In the genomic region with DNA sequence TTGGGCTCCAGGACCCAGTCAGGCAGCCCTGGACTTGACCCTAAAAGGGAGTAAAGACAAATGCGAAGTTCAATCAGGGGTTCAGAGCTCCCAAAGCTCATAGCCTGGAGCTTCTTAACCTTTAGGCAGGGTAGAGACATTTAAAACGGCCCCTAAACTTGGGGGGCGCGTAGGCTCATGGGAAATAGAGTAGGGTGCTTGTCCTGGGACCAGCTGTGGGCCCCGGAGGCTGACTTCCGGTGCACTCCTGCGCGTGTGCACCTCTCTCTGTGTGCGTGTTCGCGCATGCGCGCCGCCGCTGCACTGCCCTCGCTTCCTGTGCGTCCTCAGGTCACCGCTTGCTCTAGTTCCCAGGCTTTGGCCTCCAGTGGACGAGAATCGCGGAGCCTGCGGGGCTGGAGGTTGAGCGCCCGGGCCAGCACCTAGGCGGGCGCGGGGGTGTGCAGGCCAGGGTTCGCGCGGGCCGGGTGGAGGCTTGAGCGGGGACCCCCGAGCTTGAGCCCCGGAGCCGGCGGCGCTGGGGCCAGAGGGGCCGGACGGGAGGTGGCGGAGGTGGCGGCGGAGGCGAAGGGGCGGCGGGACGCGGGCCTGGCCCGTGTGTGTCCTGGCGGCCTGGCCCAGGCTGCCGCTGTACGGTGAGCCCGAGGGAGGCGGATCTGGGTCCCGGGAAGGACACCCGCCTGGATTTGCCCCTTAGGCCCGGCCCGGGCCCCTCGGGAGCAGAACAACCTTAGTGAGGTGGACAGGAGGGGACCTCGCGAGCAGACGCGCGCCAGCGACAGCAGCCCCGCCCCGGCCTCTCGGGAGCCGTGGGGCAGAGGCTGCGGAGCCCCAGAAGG, we compare ENCODE assay signal across 1 cellular context.
A peak's percentile ranks its signal among the peaks of the same experiment; 100 is the strongest.
TF ChIP-seq lines count a peak whose summit lies in the region.

Gene RBAK, plus strand, starts transcription at position 303 of the 839 bp plus-strand sequence. CDS start 2,217 bp downstream, outside the sequence.

TF ChIP-seq in K562, 482 proteins besides CTCF, POLR2A, EP300 and RAD21 (continued from another document and continues in another):
- TF ChIP-seq E2F1 (CRISPR knock-in tag; IDR thresholded peaks at IDR 0.05) (no peak; the same call in 1 of the 2 replicates), E2F6 (IDR thresholded peaks at IDR 0.05; ENCODE audit: borderline replicate concordance in 1 of 2, extremely low read depth in 1 of 2, insufficient read depth in 1 of 2, insufficient read length in 1 of 2, low read depth in 1 of 2, low read length in 1 of 2, poor library complexity in 1 of 2, severe bottlenecking in 1 of 2) (peak; percentile 55 to 75), CC2D1A (IDR thresholded peaks at IDR 0.05) (no peak), NR2C2 (CRISPR knock-in tag; IDR thresholded peaks at IDR 0.05) (no peak; the same call in 1 of the 2 replicates), NR2C2 (tag; IDR thresholded peaks at IDR 0.05) (peak; percentile 94), GATA2 (CRISPR knock-in tag; IDR thresholded peaks at IDR 0.05) (no peak), PHF8 (IDR thresholded peaks at IDR 0.05; ENCODE audit: borderline replicate concordance, low read length) (peak; percentile 80; the same call in 1 of the 2 replicates), SUPT5H (IDR thresholded peaks at IDR 0.05) (peak; percentile 68), ZNF77 (CRISPR knock-in tag; IDR thresholded peaks at IDR 0.05) (no peak), XRCC5 (IDR thresholded peaks at IDR 0.05; ENCODE audit: low read depth, low read length) (peak; percentile 49; the same call in 1 of the 2 replicates), ARID4B (CRISPR knock-in tag; IDR thresholded peaks at IDR 0.05) (peak; percentile 34; the same call in 1 of the 2 replicates), BHLHE40 (IDR thresholded peaks at IDR 0.05; ENCODE audit: low read length) (peak; percentile 16; the same call in 1 of the 2 replicates), CBX2 (IDR thresholded peaks at IDR 0.05; ENCODE audit: insufficient read depth, low read length, poor library complexity, severe bottlenecking) (no peak), FOXA1 (IDR thresholded peaks at IDR 0.05; ENCODE audit: borderline replicate concordance) (no peak), ESRRB (CRISPR knock-in tag; IDR thresholded peaks at IDR 0.05; ENCODE audit: borderline replicate concordance) (no peak), ETV1 (tag; conservative IDR thresholded peaks at IDR 0.05; ENCODE audit: low read depth) (peak; percentile 93), SLC30A9 (CRISPR knock-in tag; IDR thresholded peaks at IDR 0.05) (no peak), MED1 (CRISPR knock-in tag; IDR thresholded peaks at IDR 0.05; ENCODE audit: borderline replicate concordance) (0 out of 2 replicates have a peak, but pooled peaks have one; percentile 35), TGIF2 (CRISPR knock-in tag; IDR thresholded peaks at IDR 0.05) (peak; percentile 74; the same call in 1 of the 2 replicates), RNF2 (IDR thresholded peaks at IDR 0.05) (peak; percentile 28; the same call in 1 of the 2 replicates), GATAD2A (IDR thresholded peaks at IDR 0.05) (no peak), MAZ (CRISPR knock-in tag; conservative IDR thresholded peaks at IDR 0.05 in 1 of 2, IDR thresholded peaks at IDR 0.05 in 1 of 2) (peak; percentile 1 to 71; a peak in 2 of 4 replicates), CREB3L1 (IDR thresholded peaks at IDR 0.05; ENCODE audit: borderline replicate concordance, low read depth) (peak; percentile 76; the same call in 1 of the 2 replicates), SIN3A (IDR thresholded peaks at IDR 0.05; ENCODE audit: borderline replicate concordance in 2 of 2, control insufficient read depth in 1 of 2, low read depth in 2 of 2, low read length in 2 of 2) (peak in 1 of 2 experiments; percentile 55; a peak in 1 of 4 replicates), ZNF263 (CRISPR knock-in tag; IDR thresholded peaks at IDR 0.05; ENCODE audit: borderline replicate concordance) (0 out of 2 replicates have a peak, but pooled peaks have one; percentile 39), SREBF1 (IDR thresholded peaks at IDR 0.05; ENCODE audit: borderline replicate concordance, low read depth, low read length) (no peak), GMEB1 (CRISPR knock-in tag; IDR thresholded peaks at IDR 0.05) (peak; percentile 33; the same call in 1 of the 2 replicates), RBM15 (IDR thresholded peaks at IDR 0.05; ENCODE audit: insufficient read depth, low read length) (no peak), KLF6 (CRISPR knock-in tag; IDR thresholded peaks at IDR 0.05; ENCODE audit: borderline replicate concordance) (0 out of 2 replicates have a peak, but pooled peaks have one; percentile 25), ELF2 (CRISPR knock-in tag; IDR thresholded peaks at IDR 0.05) (no peak), NR2C1 (IDR thresholded peaks at IDR 0.05) (peak; percentile 88), NR2C1 (tag; IDR thresholded peaks at IDR 0.05) (peak; percentile 90), FOXK2 (conservative IDR thresholded peaks at IDR 0.05 in 1 of 2, IDR thresholded peaks at IDR 0.05 in 1 of 2; ENCODE audit: low read depth in 2 of 2) (peak in 1 of 2 experiments; percentile 28; a peak in 1 of 4 replicates)
- TF ChIP-seq, protein P1, sequence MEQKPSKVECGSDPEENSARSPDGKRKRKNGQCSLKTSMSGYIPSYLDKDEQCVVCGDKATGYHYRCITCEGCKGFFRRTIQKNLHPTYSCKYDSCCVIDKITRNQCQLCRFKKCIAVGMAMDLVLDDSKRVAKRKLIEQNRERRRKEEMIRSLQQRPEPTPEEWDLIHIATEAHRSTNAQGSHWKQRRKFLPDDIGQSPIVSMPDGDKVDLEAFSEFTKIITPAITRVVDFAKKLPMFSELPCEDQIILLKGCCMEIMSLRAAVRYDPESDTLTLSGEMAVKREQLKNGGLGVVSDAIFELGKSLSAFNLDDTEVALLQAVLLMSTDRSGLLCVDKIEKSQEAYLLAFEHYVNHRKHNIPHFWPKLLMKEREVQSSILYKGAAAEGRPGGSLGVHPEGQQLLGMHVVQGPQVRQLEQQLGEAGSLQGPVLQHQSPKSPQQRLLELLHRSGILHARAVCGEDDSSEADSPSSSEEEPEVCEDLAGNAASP (IDR thresholded peaks at IDR 0.05): peak; percentile 61
- TF ChIP-seq, protein P2, sequence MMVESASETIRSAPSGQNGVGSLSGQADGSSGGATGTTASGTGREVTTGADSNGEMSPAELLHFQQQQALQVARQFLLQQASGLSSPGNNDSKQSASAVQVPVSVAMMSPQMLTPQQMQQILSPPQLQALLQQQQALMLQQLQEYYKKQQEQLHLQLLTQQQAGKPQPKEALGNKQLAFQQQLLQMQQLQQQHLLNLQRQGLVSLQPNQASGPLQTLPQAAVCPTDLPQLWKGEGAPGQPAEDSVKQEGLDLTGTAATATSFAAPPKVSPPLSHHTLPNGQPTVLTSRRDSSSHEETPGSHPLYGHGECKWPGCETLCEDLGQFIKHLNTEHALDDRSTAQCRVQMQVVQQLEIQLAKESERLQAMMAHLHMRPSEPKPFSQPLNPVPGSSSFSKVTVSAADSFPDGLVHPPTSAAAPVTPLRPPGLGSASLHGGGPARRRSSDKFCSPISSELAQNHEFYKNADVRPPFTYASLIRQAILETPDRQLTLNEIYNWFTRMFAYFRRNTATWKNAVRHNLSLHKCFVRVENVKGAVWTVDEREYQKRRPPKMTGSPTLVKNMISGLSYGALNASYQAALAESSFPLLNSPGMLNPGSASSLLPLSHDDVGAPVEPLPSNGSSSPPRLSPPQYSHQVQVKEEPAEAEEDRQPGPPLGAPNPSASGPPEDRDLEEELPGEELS (CRISPR knock-in tag; IDR thresholded peaks at IDR 0.05; ENCODE audit: borderline replicate concordance): 0 out of 2 replicates have a peak, but pooled peaks have one; percentile 54
- TF ChIP-seq, protein P3, sequence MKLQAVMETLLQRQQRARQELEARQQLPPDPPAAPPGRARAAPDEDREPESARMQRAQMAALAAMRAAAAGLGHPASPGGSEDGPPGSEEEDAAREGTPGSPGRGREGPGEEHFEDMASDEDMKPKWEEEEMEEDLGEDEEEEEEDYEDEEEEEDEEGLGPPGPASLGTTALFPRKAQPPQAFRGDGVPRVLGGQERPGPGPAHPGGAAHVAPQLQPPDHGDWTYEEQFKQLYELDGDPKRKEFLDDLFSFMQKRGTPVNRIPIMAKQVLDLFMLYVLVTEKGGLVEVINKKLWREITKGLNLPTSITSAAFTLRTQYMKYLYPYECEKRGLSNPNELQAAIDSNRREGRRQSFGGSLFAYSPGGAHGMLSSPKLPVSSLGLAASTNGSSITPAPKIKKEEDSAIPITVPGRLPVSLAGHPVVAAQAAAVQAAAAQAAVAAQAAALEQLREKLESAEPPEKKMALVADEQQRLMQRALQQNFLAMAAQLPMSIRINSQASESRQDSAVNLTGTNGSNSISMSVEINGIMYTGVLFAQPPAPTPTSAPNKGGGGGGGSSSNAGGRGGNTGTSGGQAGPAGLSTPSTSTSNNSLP (IDR thresholded peaks at IDR 0.05; ENCODE audit: borderline replicate concordance, low read depth, low read length): no peak
- TF ChIP-seq, protein P4, sequence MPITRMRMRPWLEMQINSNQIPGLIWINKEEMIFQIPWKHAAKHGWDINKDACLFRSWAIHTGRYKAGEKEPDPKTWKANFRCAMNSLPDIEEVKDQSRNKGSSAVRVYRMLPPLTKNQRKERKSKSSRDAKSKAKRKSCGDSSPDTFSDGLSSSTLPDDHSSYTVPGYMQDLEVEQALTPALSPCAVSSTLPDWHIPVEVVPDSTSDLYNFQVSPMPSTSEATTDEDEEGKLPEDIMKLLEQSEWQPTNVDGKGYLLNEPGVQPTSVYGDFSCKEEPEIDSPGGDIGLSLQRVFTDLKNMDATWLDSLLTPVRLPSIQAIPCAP (CRISPR knock-in tag; IDR thresholded peaks at IDR 0.05; ENCODE audit: borderline replicate concordance): no peak
- TF ChIP-seq, protein P5, sequence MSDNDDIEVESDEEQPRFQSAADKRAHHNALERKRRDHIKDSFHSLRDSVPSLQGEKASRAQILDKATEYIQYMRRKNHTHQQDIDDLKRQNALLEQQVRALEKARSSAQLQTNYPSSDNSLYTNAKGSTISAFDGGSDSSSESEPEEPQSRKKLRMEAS (CRISPR knock-in tag; IDR thresholded peaks at IDR 0.05): peak; percentile 93
